1 cellular context compared by ENCODE assay signal in the genomic region with DNA sequence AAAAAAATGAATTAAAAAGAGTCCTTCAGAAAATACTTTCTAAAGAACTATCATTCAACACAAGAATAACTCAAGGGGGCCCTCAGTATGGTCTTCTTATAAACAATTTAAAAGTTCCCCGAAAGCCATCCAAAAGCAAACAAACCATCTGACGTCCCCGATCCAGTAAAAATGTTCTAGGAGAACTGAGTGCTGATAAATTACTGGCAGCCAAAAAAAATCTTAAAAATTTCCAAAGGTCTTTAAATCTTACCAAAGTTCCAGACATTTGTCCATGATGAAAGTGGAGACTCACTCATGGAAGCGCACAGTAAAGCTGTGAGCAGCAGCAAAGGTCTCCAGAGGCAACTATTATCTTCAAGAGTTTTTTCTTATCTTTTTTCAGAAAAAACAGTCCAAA.
TF ChIP-seq lines count a peak whose summit lies in the region.

No MANE protein-coding gene starts in this region.

TF ChIP-seq in IMR-90, 13 proteins besides CTCF, POLR2A, EP300 and RAD21 (continued from another document):
- TF ChIP-seq, protein P1, sequence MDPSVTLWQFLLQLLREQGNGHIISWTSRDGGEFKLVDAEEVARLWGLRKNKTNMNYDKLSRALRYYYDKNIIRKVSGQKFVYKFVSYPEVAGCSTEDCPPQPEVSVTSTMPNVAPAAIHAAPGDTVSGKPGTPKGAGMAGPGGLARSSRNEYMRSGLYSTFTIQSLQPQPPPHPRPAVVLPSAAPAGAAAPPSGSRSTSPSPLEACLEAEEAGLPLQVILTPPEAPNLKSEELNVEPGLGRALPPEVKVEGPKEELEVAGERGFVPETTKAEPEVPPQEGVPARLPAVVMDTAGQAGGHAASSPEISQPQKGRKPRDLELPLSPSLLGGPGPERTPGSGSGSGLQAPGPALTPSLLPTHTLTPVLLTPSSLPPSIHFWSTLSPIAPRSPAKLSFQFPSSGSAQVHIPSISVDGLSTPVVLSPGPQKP (IDR thresholded peaks at IDR 0.05; ENCODE audit: borderline replicate concordance, low read depth, low read length): no peak
- TF ChIP-seq RFX5 (IDR thresholded peaks at IDR 0.05; ENCODE audit: low read depth, low read length) (no peak), MXI1 (IDR thresholded peaks at IDR 0.05; ENCODE audit: borderline replicate concordance, low read depth, low read length) (no peak), MAZ (IDR thresholded peaks at IDR 0.05; ENCODE audit: borderline replicate concordance, low read depth, low read length) (no peak), CHD1 (IDR thresholded peaks at IDR 0.05; ENCODE audit: low read depth, low read length) (no peak), NFE2L2 (IDR thresholded peaks at IDR 0.05; ENCODE audit: low read depth, low read length) (no peak), FOS (IDR thresholded peaks at IDR 0.05; ENCODE audit: low read depth, low read length) (no peak), RCOR1 (IDR thresholded peaks at IDR 0.05; ENCODE audit: insufficient replicate concordance, low read length) (no peak), SMC3 (IDR thresholded peaks at IDR 0.05; ENCODE audit: low read depth, low read length) (no peak), MAFK (IDR thresholded peaks at IDR 0.05; ENCODE audit: low read depth, low read length) (no peak)
